ENCODE assay signal across 8 cellular contexts in genomic region chr20:62366370-62367135, GRCh38. TPM values are rescaled to one million over a fixed set of nuclear protein-coding genes. Genes with fewer than 3 reads are reported as not detected.
DNase-seq lines count a peak whose midpoint lies in the region; ATAC-seq and TF ChIP-seq lines count a peak whose summit lies in the region.

No MANE protein-coding gene starts in this region.

- no peaks in the 10 kb centered on the region for H3K9me3 Mint-ChIP-seq in brain

- H3K27me3 ChIP-seq in thoracic aorta (replicated peaks; ENCODE audit: insufficient read depth): no peaks in the 10 kb centered on the region

- DNase-seq in AG10803 (ENCODE audit: low read depth) (no peak), HuH-7 (ENCODE audit: low spot score) (peak; percentile 91), kidney tubule cell (ENCODE audit: low spot score) (peak; percentile 67), thoracic aorta (ENCODE audit: low spot score) (no peak), OCI-M2 (lab: John Stamatoyannopoulos, UW; ENCODE audit: unreplicated experiment) (no peak)
- no peak for DNase-seq in activated naive CD4-positive, alpha-beta T cell (lab: John Stamatoyannopoulos, UW)

- ATAC-seq in thoracic aorta (ENCODE audit: insufficient number of reproducible peaks, low FRiP score, low read depth) (no peak), HG02852 (IDR thresholded peaks at IDR 0.05; ENCODE audit: unreplicated experiment) (no peak)

- peak overlapping the region in 1 of 5 experiments; percentile 53 for H3K27ac Mint-ChIP-seq in brain

- H3K4me3 Mint-ChIP-seq in brain: peak overlapping the region; percentile 69 to 77 (median 75)

- TF ChIP-seq CTCF in AG10803 (conservative IDR thresholded peaks at IDR 0.05; ENCODE audit: low read length) (no peak), brain (conservative IDR thresholded peaks at IDR 0.05) (no peak), thoracic aorta (IDR thresholded peaks at IDR 0.05) (no peak)

- peak overlapping the region; percentile 83 to 95 for H3K27ac ChIP-seq in thoracic aorta

- no peaks in the 10 kb centered on the region for H3K9me3 ChIP-seq in thoracic aorta

- H3K36me3 ChIP-seq in thoracic aorta: no peaks in the 10 kb centered on the region

- H3K36me3 Mint-ChIP-seq in brain: no peaks in the 10 kb centered on the region

- H3K4me1 ChIP-seq in thoracic aorta (ENCODE audit: control insufficient read depth in 1 of 2, low read depth in 2 of 2): peaks cover 58 to 92% of the 10 kb centered on the region in 2 donors

- peaks cover 56% of the 10 kb centered on the region for H3K4me1 Mint-ChIP-seq in brain

- H3K27me3 Mint-ChIP-seq in brain: no peaks in the 10 kb centered on the region

- H3K4me3 ChIP-seq in AG10803 (ENCODE audit: low read length) (peak overlapping the region; percentile 46), thoracic aorta (peak overlapping the region; percentile 97)

RNA-seq across cellular contexts. Expression of gene LAMA5, which starts 0.6 kb away (rescaled TPM):
- polyA plus RNA-seq in brain (ENCODE audit: insufficient read depth, low read depth, low replicate concordance): 17.5 TPM
- total RNA-seq in thoracic aorta: 100 to 1,000 TPM; 289 to 333 TPM

RNA-seq across cellular contexts. Expression of gene RPS21, which starts 20.4 kb away (rescaled TPM):
- polyA plus RNA-seq in brain (ENCODE audit: insufficient read depth, low read depth, low replicate concordance): 5,928 TPM
- 1,000 to 10,000 TPM; 1,025 to 2,724 TPM for total RNA-seq in thoracic aorta

RNA-seq across cellular contexts. Expression of gene CABLES2, which starts 40.5 kb away (rescaled TPM):
- 12.0 TPM for polyA plus RNA-seq in brain (ENCODE audit: insufficient read depth, low read depth, low replicate concordance)
- 1 to 10 TPM; 2.1 to 9.2 TPM for total RNA-seq in thoracic aorta

Comparison
In these comparisons a context has a peak if more than half of its experiments do, and no peak if none do; other contexts are left out.
1. DNase-seq: peak in HuH-7 (single experiment) and kidney tubule cell (single experiment); none in AG10803 (single experiment), thoracic aorta (single experiment), OCI-M2 (single experiment) and activated naive CD4-positive, alpha-beta T cell (0 of 4).